9 cellular contexts compared by ENCODE assay signal in the genomic region with DNA sequence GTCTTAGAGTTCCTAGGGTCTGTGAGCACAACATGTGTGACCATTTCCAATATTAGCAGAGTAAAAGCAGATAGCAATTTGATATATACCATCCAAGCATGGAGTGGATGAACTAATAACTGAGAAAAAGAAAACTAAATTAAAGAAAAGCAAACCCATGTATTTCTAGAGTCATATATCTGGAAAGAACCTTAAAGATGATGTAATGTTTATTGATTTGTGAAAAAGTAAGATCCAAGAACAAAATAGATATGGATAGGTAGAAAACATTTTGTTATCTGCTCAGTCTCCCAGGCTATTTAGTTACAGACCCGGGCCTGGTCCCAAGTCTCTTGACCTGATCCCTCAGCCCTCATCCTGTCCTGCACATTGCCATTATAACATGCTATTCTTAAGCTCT.
"Had no signal": no experiment of that assay in that cellular context is flagged by ENCODE, and none has a peak within 500 bp of the region (broad histone marks: within the 10 kb centered on the region; RNA-seq: fewer than 3 reads in every experiment).

No MANE protein-coding gene starts in this region.

- H3K9ac ChIP-seq: KMS-11 had no signal

- DNase-seq: IMR-90, Karpas-422, KBM-7, KG1 had no signal

- H3K4me3 ChIP-seq: K562 had no signal

- H3K4me3 Mint-ChIP-seq: IgD-negative memory B cell had no signal

- H3K27ac ChIP-seq: HL-60, KMS-11 had no signal

- ATAC-seq: K562 had no signal

- H3K9me3 Mint-ChIP-seq: IgD-negative memory B cell had no signal

- H3K36me3 Mint-ChIP-seq: IgD-negative memory B cell had no signal

- H3K27ac Mint-ChIP-seq: IgD-negative memory B cell had no signal

- H3K27me3 Mint-ChIP-seq: IgD-negative memory B cell had no signal

- H3K4me2 ChIP-seq: KMS-11 had no signal

- FAIRE-seq: HTR-8/SVneo, K562 had no signal
